10 cellular contexts compared by ENCODE assay signal in genomic region chr5:179620703-179621350, GRCh38. TPM values are rescaled to one million over a fixed set of nuclear protein-coding genes. Genes with fewer than 3 reads are reported as not detected.
A peak's percentile ranks its signal among the peaks of the same experiment; 100 is the strongest.
DNase-seq lines count a peak whose midpoint lies in the region; ATAC-seq and TF ChIP-seq lines count a peak whose summit lies in the region.
"Had no signal": no experiment of that assay in that cellular context is flagged by ENCODE, and none has a peak within 500 bp of the region (broad histone marks: within the 10 kb centered on the region; RNA-seq: fewer than 3 reads in every experiment).

No MANE protein-coding gene starts in this region.

- ATAC-seq in left lung (no peak), GM19467 (IDR thresholded peaks at IDR 0.05; ENCODE audit: unreplicated experiment) (no peak), GM21360 (IDR thresholded peaks at IDR 0.05; ENCODE audit: unreplicated experiment) (no peak)

- WGBS in transverse colon (ENCODE audit: low coverage in 1 of 2), 2 donors, result 0 to 8% methylated on average over 5 of the region's 5 CpGs

- in situ Hi-C loops in transverse colon (cut with MboI; ENCODE audit: low pct_ligation_motif_present in 1 of 4, low pct_unique_long_range_greater_than_20kb in 1 of 4, low sequenced_read_pairs in 3 of 4), result no loop called here

- peak overlapping the region; percentile 99 for H3K4me3 ChIP-seq in adipocyte (ENCODE audit: low read length)
- peak overlapping the region; percentile 66 to 96 for H3K4me3 ChIP-seq in left lung
- peak overlapping the region in 3 of 4 donors; percentile 76 to 95 (median 90) for H3K4me3 ChIP-seq in transverse colon

- H3K27me3 ChIP-seq in adipocyte (replicated peaks; ENCODE audit: control insufficient read depth, insufficient read depth, low read length), result no peaks in the 10 kb centered on the region
- H3K27me3 ChIP-seq in left lung, result no peaks in the 10 kb centered on the region
- H3K27me3 ChIP-seq in transverse colon, result no peaks in the 10 kb centered on the region

- no peaks in the 10 kb centered on the region for H3K9me3 ChIP-seq in adipocyte (ENCODE audit: control insufficient read depth, low read length)
- H3K9me3 ChIP-seq in left lung, result no peaks in the 10 kb centered on the region
- no peaks in the 10 kb centered on the region for H3K9me3 ChIP-seq in transverse colon

- peaks cover 55% of the 10 kb centered on the region for H3K4me1 Mint-ChIP-seq in activated naive CD4-positive, alpha-beta T cell treated with anti-CD3 and anti-CD28 coated beads for 36 hours (ENCODE audit: low read depth)

- intact Hi-C loops in activated naive CD4-positive, alpha-beta T cell treated with anti-CD3 and anti-CD28 coated beads for 36 hours (cut with micrococcal nuclease), result loop anchor here (5.0 to 10.0 kb wide), 3 partner anchors 454 to 1621 kb away; partner anchors contain the start of gene RACK1
- intact Hi-C loops in left lung (cut with DNase I) (no loop called here), transverse colon (cut with DNase I; ENCODE audit: low total_unique reads) (no loop called here)

- no peak for TF ChIP-seq EP300 in transverse colon (IDR thresholded peaks at IDR 0.05; ENCODE audit: low read depth)

- H3K4me3 Mint-ChIP-seq in activated naive CD4-positive, alpha-beta T cell treated with anti-CD3 and anti-CD28 coated beads for 36 hours, result peak overlapping the region; percentile 99

- no peak overlapping the region for H3K27ac ChIP-seq in left lung
- peak overlapping the region; percentile 98 to 100 (median 100) for H3K27ac ChIP-seq in transverse colon

- H3K9ac ChIP-seq in adipocyte (ENCODE audit: low read length), result peak overlapping the region; percentile 89

- no peak for TF ChIP-seq POLR2A in transverse colon (IDR thresholded peaks at IDR 0.05)

- H3K27ac Mint-ChIP-seq in activated naive CD4-positive, alpha-beta T cell treated with anti-CD3 and anti-CD28 coated beads for 36 hours, result peak overlapping the region; percentile 99

- no peaks in the 10 kb centered on the region for H3K27me3 Mint-ChIP-seq in activated naive CD4-positive, alpha-beta T cell treated with anti-CD3 and anti-CD28 coated beads for 36 hours (ENCODE audit: low read depth)

- CTCF ChIA-PET in activated naive CD4-positive, alpha-beta T cell treated with anti-CD3 and anti-CD28 coated beads for 36 hours (lab: Charles Lee), result interaction anchor here (0.9 kb wide), 1 partner anchor 40 kb away, joined by 5 read pairs; no protein-coding TSS in a partner anchor

- H3K36me3 Mint-ChIP-seq in activated naive CD4-positive, alpha-beta T cell treated with anti-CD3 and anti-CD28 coated beads for 36 hours (ENCODE audit: low read depth), result peaks cover 76% of the 10 kb centered on the region

- H3K36me3 ChIP-seq in adipocyte (ENCODE audit: control insufficient read depth, insufficient read depth, low read length, severe bottlenecking), result peaks cover 68% of the 10 kb centered on the region
- peaks cover 0 to 60% of the 10 kb centered on the region in 2 donors for H3K36me3 ChIP-seq in left lung
- peaks cover 0 to 51% (median 23%) of the 10 kb centered on the region in 4 donors for H3K36me3 ChIP-seq in transverse colon

- H3K4me1 ChIP-seq in adipocyte (ENCODE audit: control insufficient read depth, insufficient read depth, low read length), result peaks cover 60% of the 10 kb centered on the region
- peaks cover 26 to 70% of the 10 kb centered on the region in 2 donors for H3K4me1 ChIP-seq in left lung
- H3K4me1 ChIP-seq in transverse colon, result peaks cover 24 to 66% (median 51%) of the 10 kb centered on the region in 4 donors

- TF ChIP-seq CTCF in left lung (IDR thresholded peaks at IDR 0.05) (no peak), transverse colon (IDR thresholded peaks at IDR 0.05) (no peak)

- no peaks in the 10 kb centered on the region for H3K9me3 Mint-ChIP-seq in activated naive CD4-positive, alpha-beta T cell treated with anti-CD3 and anti-CD28 coated beads for 36 hours

- DNase-seq in activated naive CD4-positive, alpha-beta T cell treated with anti-CD3 and anti-CD28 coated beads for 36 hours, result no peak
- no peak for DNase-seq in activated naive CD4-positive, alpha-beta T cell treated with anti-CD3 and anti-CD28 coated beads, Interleukin-2, amount 50 U/mL, for 16 hours
- no peak for DNase-seq in adipocyte (ENCODE audit: low read depth)
- peak in 1 of 2 donors; percentile 4 for DNase-seq in left lung
- DNase-seq in transverse colon, result no peak
- no peak for DNase-seq in NK-92 (lab: John Stamatoyannopoulos, UW; ENCODE audit: unreplicated experiment)
- DNase-seq: dermis blood vessel endothelial cell, KBM-7 had no signal

RNA-seq across cellular contexts. Expression of gene HNRNPH1, which starts 2.6 kb away (rescaled TPM):
- total RNA-seq in activated naive CD4-positive, alpha-beta T cell treated with anti-CD3 and anti-CD28 coated beads for 36 hours, result 100 to 1,000 TPM; 708 to 713 TPM
- total RNA-seq in left lung (100 to 1,000 TPM; 404 to 490 TPM), transverse colon (100 to 1,000 TPM; 358 to 910 (median 594) TPM)

Comparison
In these comparisons a context has a peak if more than half of its experiments do, and no peak if none do; other contexts are left out.
1. H3K27ac ChIP-seq: peak in transverse colon (4 of 4); none in left lung (0 of 2).
2. Peak in every context shown above with its lines, with median percentiles within 50 percentile points of each other: H3K4me3 ChIP-seq.